Comparison of ENCODE assay signal across 1 cellular context in the genomic region with DNA sequence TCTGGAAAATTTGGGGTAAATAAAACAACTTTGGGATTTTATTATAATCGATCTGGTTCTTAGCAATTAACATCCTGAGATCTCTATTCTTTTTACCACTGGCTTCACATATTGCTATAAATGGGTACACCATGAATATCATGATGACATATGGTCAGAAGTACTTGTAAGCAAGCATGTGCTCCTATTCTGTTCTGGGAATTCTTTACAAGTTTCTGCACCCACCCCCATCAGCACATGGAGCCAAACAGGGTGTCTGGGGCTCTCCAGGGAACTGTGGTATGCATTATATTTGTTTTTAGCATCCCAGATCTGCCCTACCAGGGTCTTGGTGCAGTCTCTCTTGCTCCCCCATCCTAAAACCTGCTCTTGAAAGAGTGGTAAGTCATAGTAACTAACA.
TF ChIP-seq lines count a peak whose summit lies in the region.

No MANE protein-coding gene starts in this region.

TF ChIP-seq in IMR-90, 13 proteins besides CTCF, POLR2A, EP300 and RAD21:
- TF ChIP-seq, protein P1, sequence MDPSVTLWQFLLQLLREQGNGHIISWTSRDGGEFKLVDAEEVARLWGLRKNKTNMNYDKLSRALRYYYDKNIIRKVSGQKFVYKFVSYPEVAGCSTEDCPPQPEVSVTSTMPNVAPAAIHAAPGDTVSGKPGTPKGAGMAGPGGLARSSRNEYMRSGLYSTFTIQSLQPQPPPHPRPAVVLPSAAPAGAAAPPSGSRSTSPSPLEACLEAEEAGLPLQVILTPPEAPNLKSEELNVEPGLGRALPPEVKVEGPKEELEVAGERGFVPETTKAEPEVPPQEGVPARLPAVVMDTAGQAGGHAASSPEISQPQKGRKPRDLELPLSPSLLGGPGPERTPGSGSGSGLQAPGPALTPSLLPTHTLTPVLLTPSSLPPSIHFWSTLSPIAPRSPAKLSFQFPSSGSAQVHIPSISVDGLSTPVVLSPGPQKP (IDR thresholded peaks at IDR 0.05; ENCODE audit: borderline replicate concordance, low read depth, low read length) = no peak
- TF ChIP-seq FOS (IDR thresholded peaks at IDR 0.05; ENCODE audit: low read depth, low read length) (no peak), CEBPB (IDR thresholded peaks at IDR 0.05; ENCODE audit: low read depth, low read length) (no peak), SMC3 (IDR thresholded peaks at IDR 0.05; ENCODE audit: low read depth, low read length) (no peak), NFE2L2 (IDR thresholded peaks at IDR 0.05; ENCODE audit: low read depth, low read length) (no peak), MAFK (IDR thresholded peaks at IDR 0.05; ENCODE audit: low read depth, low read length) (no peak), CHD1 (IDR thresholded peaks at IDR 0.05; ENCODE audit: low read depth, low read length) (no peak), BHLHE40 (IDR thresholded peaks at IDR 0.05; ENCODE audit: low read depth, low read length) (no peak), RFX5 (IDR thresholded peaks at IDR 0.05; ENCODE audit: low read depth, low read length) (no peak), RCOR1 (IDR thresholded peaks at IDR 0.05; ENCODE audit: insufficient replicate concordance, low read length) (no peak)
